In genomic region chr13:106357198-106357597, GRCh38 we compare ENCODE assay signal across 20 cellular contexts.
DNase-seq lines count a peak whose midpoint lies in the region; ATAC-seq and TF ChIP-seq lines count a peak whose summit lies in the region.
"Had no signal": no experiment of that assay in that cellular context is flagged by ENCODE, and none has a peak within 500 bp of the region (broad histone marks: within the 10 kb centered on the region; RNA-seq: fewer than 3 reads in every experiment).

No MANE protein-coding gene starts in this region.

- H3K4me3 Mint-ChIP-seq in activated T-cell treated with anti-CD3 and anti-CD28 coated beads, Interleukin-2, amount 50 U/mL, for 72 hours, result no peak overlapping the region
- H3K4me3 Mint-ChIP-seq in activated CD4-positive, alpha-beta T cell treated with anti-CD3 and anti-CD28 coated beads, Interleukin-2, amount 10 ng/mL, durations not matched to agents 24 days and 14 days, result no peak overlapping the region
- H3K4me3 Mint-ChIP-seq: mesothelial cell of epicardium, type B pancreatic cell had no signal

- H3K27ac Mint-ChIP-seq in activated T-cell treated with anti-CD3 and anti-CD28 coated beads, Interleukin-2, amount 50 U/mL, for 72 hours, result no peak overlapping the region
- H3K27ac Mint-ChIP-seq in activated CD4-positive, alpha-beta T cell treated with anti-CD3 and anti-CD28 coated beads, Interleukin-2, amount 10 ng/mL, durations not matched to agents 24 days and 14 days, result no peak overlapping the region
- H3K27ac Mint-ChIP-seq: activated naive CD4-positive, alpha-beta T cell treated with anti-CD3 and anti-CD28 coated beads, Interleukin-2, amount 50 U/mL, for 72 hours; mesothelial cell of epicardium; type B pancreatic cell had no signal

- H3K9me3 Mint-ChIP-seq in activated T-cell treated with anti-CD3 and anti-CD28 coated beads, Interleukin-2, amount 50 U/mL, for 72 hours, result no peaks in the 10 kb centered on the region
- H3K9me3 Mint-ChIP-seq in activated CD4-positive, alpha-beta T cell treated with anti-CD3 and anti-CD28 coated beads, Interleukin-2, amount 10 ng/mL, durations not matched to agents 24 days and 14 days, result no peaks in the 10 kb centered on the region
- H3K9me3 Mint-ChIP-seq: activated naive CD4-positive, alpha-beta T cell treated with anti-CD3 and anti-CD28 coated beads, Interleukin-2, amount 50 U/mL, for 72 hours had no signal

- no peaks in the 10 kb centered on the region for H3K9me3 ChIP-seq in RWPE2 (ENCODE audit: severe bottlenecking)

- no peak overlapping the region for H3K4me3 ChIP-seq in RWPE2 (ENCODE audit: severe bottlenecking)
- no peak overlapping the region for H3K4me3 ChIP-seq in fibroblast of pulmonary artery (replicated peaks; ENCODE audit: low read depth, low read length)
- H3K4me3 ChIP-seq: cardiac muscle cell had no signal

- DNase-seq in EH (ENCODE audit: low read depth), result peak; percentile 54
- no peak for DNase-seq in RWPE2 (ENCODE audit: low spot score)
- peak; percentile 39 for DNase-seq in fibroblast of pulmonary artery (ENCODE audit: low read depth)
- peak; percentile 74 for DNase-seq in pons (ENCODE audit: low spot score)
- no peak for DNase-seq in GOT3 (lab: John Stamatoyannopoulos, UW)
- no peak for DNase-seq in activated T-cell treated with anti-CD3 and anti-CD28 coated beads, Interleukin-2, amount 50 U/mL, for 72 hours
- DNase-seq in activated CD4-positive, alpha-beta T cell treated with anti-CD3 and anti-CD28 coated beads, Interleukin-2, amount 10 ng/mL, durations not matched to agents 24 days and 14 days, result no peak
- DNase-seq: activated CD4-positive, alpha-beta T cell treated with anti-CD3 and anti-CD28 coated beads, Interleukin-2, amount 50 U/mL, for 48 hours; activated T-cell treated with anti-CD3 and anti-CD28 coated beads, Interleukin-2, amount 50 U/mL, for 48 hours; EL; KBM-7; kidney; NCI-H1092; stimulated activated naive CD8-positive, alpha-beta T cell treated with anti-CD3 and anti-CD28 coated beads, Interleukin-15, Interleukin-2, amounts not matched to agents 100 U/mL and 50 U/mL, for 24 hours; T-helper 1 cell had no signal

- H3K36me3 Mint-ChIP-seq in activated T-cell treated with anti-CD3 and anti-CD28 coated beads, Interleukin-2, amount 50 U/mL, for 72 hours (ENCODE audit: insufficient read depth in 2 of 2), result no peaks in the 10 kb centered on the region
- H3K36me3 Mint-ChIP-seq in activated CD4-positive, alpha-beta T cell treated with anti-CD3 and anti-CD28 coated beads, Interleukin-2, amount 10 ng/mL, durations not matched to agents 24 days and 14 days (ENCODE audit: low read depth), result no peaks in the 10 kb centered on the region
- H3K36me3 Mint-ChIP-seq: activated naive CD4-positive, alpha-beta T cell treated with anti-CD3 and anti-CD28 coated beads, Interleukin-2, amount 50 U/mL, for 72 hours; mesothelial cell of epicardium; type B pancreatic cell had no signal

- TF ChIP-seq CTCF in RWPE2 (IDR thresholded peaks at IDR 0.05; ENCODE audit: poor library complexity, severe bottlenecking) (no peak), fibroblast of pulmonary artery (IDR thresholded peaks at IDR 0.05; ENCODE audit: low read length, missing control alignments) (no peak)

- intact Hi-C loops in activated CD4-positive, alpha-beta T cell treated with anti-CD3 and anti-CD28 coated beads, Interleukin-2, amount 10 ng/mL, durations not matched to agents 24 days and 14 days (cut with micrococcal nuclease), result no loop called here

- H3K4me1 ChIP-seq in RWPE2 (ENCODE audit: insufficient read depth, poor library complexity, severe bottlenecking), result no peaks in the 10 kb centered on the region

- H3K27me3 Mint-ChIP-seq in activated T-cell treated with anti-CD3 and anti-CD28 coated beads, Interleukin-2, amount 50 U/mL, for 72 hours (ENCODE audit: low read depth), result peaks cover 6% of the 10 kb centered on the region
- H3K27me3 Mint-ChIP-seq in activated CD4-positive, alpha-beta T cell treated with anti-CD3 and anti-CD28 coated beads, Interleukin-2, amount 10 ng/mL, durations not matched to agents 24 days and 14 days, result no peaks in the 10 kb centered on the region
- H3K27me3 Mint-ChIP-seq: type B pancreatic cell had no signal

- peak; percentile 56 for ATAC-seq in RWPE2 (ENCODE audit: low read depth)
- no peak for ATAC-seq in HG03521 (IDR thresholded peaks at IDR 0.05; ENCODE audit: unreplicated experiment)
- ATAC-seq in activated T-cell treated with anti-CD3 and anti-CD28 coated beads, Interleukin-2, amount 50 U/mL, for 72 hours (replicated peaks in 1 of 2), result no peak
- ATAC-seq: activated naive CD4-positive, alpha-beta T cell treated with anti-CD3 and anti-CD28 coated beads, Interleukin-2, amount 50 U/mL, for 72 hours; stimulated activated naive CD8-positive, alpha-beta T cell treated with anti-CD3 and anti-CD28 coated beads, Interleukin-15, Interleukin-2, amounts not matched to agents 100 U/mL and 50 U/mL, for 24 hours had no signal

- no peaks in the 10 kb centered on the region for H3K36me3 ChIP-seq in RWPE2 (ENCODE audit: low read depth)
- H3K36me3 ChIP-seq: cardiac muscle cell had no signal

- no peaks in the 10 kb centered on the region for H3K4me1 Mint-ChIP-seq in activated T-cell treated with anti-CD3 and anti-CD28 coated beads, Interleukin-2, amount 50 U/mL, for 72 hours (ENCODE audit: low read depth)
- H3K4me1 Mint-ChIP-seq in activated CD4-positive, alpha-beta T cell treated with anti-CD3 and anti-CD28 coated beads, Interleukin-2, amount 10 ng/mL, durations not matched to agents 24 days and 14 days, result no peaks in the 10 kb centered on the region

- H3K27me3 ChIP-seq in RWPE2 (ENCODE audit: insufficient read depth, poor library complexity, severe bottlenecking), result no peaks in the 10 kb centered on the region
- H3K27me3 ChIP-seq: cardiac muscle cell had no signal

- no peak overlapping the region for H3K27ac ChIP-seq in RWPE2 (ENCODE audit: poor library complexity, severe bottlenecking)
- H3K27ac ChIP-seq: cardiac muscle cell had no signal

Comparison
In these comparisons a context has a peak if more than half of its experiments do, and no peak if none do; other contexts are left out.
1. DNase-seq: peak in EH (single experiment), fibroblast of pulmonary artery (single experiment) and pons (single experiment); none in RWPE2 (single experiment), GOT3 (single experiment), activated T-cell treated with anti-CD3 and anti-CD28 coated beads, Interleukin-2, amount 50 U/mL, for 72 hours (0 of 2) and activated CD4-positive, alpha-beta T cell treated with anti-CD3 and anti-CD28 coated beads, Interleukin-2, amount 10 ng/mL, durations not matched to agents 24 days and 14 days (single experiment).